Comparison of ENCODE assay signal across 8 cellular contexts in the genomic region with DNA sequence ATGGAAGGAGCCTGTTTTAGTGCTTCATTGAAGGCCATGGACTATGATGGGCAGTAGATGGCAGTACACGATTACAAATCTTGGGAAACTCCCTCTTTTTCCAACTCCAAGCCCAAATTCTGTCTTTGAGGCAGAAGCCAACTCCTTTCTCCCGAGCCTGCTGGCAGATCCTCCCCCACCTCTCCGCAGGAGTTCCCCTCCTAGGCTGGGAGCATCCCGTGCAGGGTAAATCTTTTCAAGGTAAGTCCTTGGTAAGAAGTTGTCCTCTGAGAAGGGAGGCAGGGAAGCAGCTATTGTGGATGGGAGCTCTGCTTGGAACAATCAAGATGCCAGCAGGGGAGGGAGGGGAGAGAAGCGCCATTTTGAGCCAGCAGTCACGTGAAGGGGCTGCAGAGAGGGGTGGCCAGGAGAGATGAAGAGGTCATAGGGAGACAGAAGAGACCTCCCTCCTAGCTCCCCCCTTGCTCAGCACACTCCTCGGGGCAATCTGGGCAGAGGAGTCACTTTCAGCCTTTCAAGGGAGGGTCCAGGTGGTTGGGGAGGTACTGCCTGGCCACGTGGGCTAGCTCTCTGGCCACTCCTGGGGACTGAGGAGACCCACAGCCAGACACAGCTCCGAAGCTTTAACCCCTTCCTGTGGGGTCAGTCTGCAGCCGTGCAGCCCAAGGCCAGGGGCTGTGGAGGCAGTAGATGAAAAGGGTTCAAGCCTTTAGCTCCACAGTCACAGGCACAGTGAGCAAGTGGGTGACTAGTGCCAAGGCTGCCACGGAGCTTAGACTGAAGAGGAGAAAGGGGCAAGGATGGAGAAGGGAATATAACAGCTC. TPM values are rescaled to one million over a fixed set of nuclear protein-coding genes. Genes with fewer than 3 reads are reported as not detected.
A peak's percentile ranks its signal among the peaks of the same experiment; 100 is the strongest.
DNase-seq lines count a peak whose midpoint lies in the region; ATAC-seq and TF ChIP-seq lines count a peak whose summit lies in the region.

No MANE protein-coding gene starts in this region.

- peak; percentile 47 for TF ChIP-seq CTCF in Calu3 (IDR thresholded peaks at IDR 0.05; ENCODE audit: unreplicated experiment)
- TF ChIP-seq CTCF in body of pancreas (IDR thresholded peaks at IDR 0.05): peak in 6 of 7 experiments; percentile 52 to 87 (median 77)

- peak overlapping the region; percentile 94 for H3K4me3 Mint-ChIP-seq in Calu3 (ENCODE audit: low read depth, unreplicated experiment)
- H3K4me3 Mint-ChIP-seq in activated CD4-positive, alpha-beta memory T cell treated with anti-CD3 and anti-CD28 coated beads, Interleukin-2, amount 10 ng/mL, durations not matched to agents 7 days and 5 days: no peak overlapping the region

- H3K4me3 ChIP-seq in body of pancreas: no peak overlapping the region

- intact Hi-C loops in Calu3 (cut with micrococcal nuclease; ENCODE audit: unreplicated experiment) (loop anchor here (1.0 kb wide), 5 partner anchors 171 to 522 kb away; no protein-coding TSS in a partner anchor), body of pancreas (cut with DNase I) (no loop called here)

- WGBS in body of pancreas, 2 donors: 15 to 19% methylated on average over 11 of the region's 11 CpGs

- no peaks in the 10 kb centered on the region for H3K27me3 ChIP-seq in body of pancreas

- peak overlapping the region; percentile 98 for H3K27ac Mint-ChIP-seq in Calu3 (ENCODE audit: unreplicated experiment)
- no peak overlapping the region for H3K27ac Mint-ChIP-seq in activated CD4-positive, alpha-beta memory T cell treated with anti-CD3 and anti-CD28 coated beads, Interleukin-2, amount 10 ng/mL, durations not matched to agents 7 days and 5 days

- no peaks in the 10 kb centered on the region for H3K36me3 ChIP-seq in body of pancreas (replicated peaks in 1 of 2; ENCODE audit: insufficient read depth in 1 of 2, low read depth in 2 of 2)

- no peak for TF ChIP-seq POLR2A in body of pancreas (IDR thresholded peaks at IDR 0.05)

- POLR2A ChIA-PET in activated CD4-positive, alpha-beta memory T cell treated with anti-CD3 and anti-CD28 coated beads, Interleukin-2, amount 10 ng/mL, durations not matched to agents 7 days and 5 days (lab: Charles Lee): interaction anchor here (1.2 kb wide), 1 partner anchor 17 kb away, joined by 3 read pairs; no protein-coding TSS in a partner anchor

- peak overlapping the region in 2 of 4 donors; percentile 31 to 43 for H3K27ac ChIP-seq in body of pancreas

- H3K9me3 ChIP-seq in body of pancreas: no peaks in the 10 kb centered on the region

- H3K9me3 Mint-ChIP-seq in Calu3 (ENCODE audit: low read depth, unreplicated experiment): no peaks in the 10 kb centered on the region
- H3K9me3 Mint-ChIP-seq in activated CD4-positive, alpha-beta memory T cell treated with anti-CD3 and anti-CD28 coated beads, Interleukin-2, amount 10 ng/mL, durations not matched to agents 7 days and 5 days: no peaks in the 10 kb centered on the region

- peaks cover 8% of the 10 kb centered on the region for H3K4me1 ChIP-seq in body of pancreas

- H3K27me3 Mint-ChIP-seq in Calu3 (ENCODE audit: unreplicated experiment): no peaks in the 10 kb centered on the region
- no peaks in the 10 kb centered on the region for H3K27me3 Mint-ChIP-seq in activated CD4-positive, alpha-beta memory T cell treated with anti-CD3 and anti-CD28 coated beads, Interleukin-2, amount 10 ng/mL, durations not matched to agents 7 days and 5 days

- peak; percentile 50 for DNase-seq in Calu3
- peak; percentile 96 for DNase-seq in NCI-H524 treated with DMSO at 0.1 percent for 48 hours (lab: John Stamatoyannopoulos, UW)
- peak; percentile 42 to 57 (median 47) for DNase-seq in body of pancreas
- peak; percentile 4 to 99 (median 60) for DNase-seq in hypothalamus (lab: John Stamatoyannopoulos, UW)
- peak; percentile 86 for DNase-seq in renal cortical epithelial cell (ENCODE audit: low read depth)
- DNase-seq in activated CD4-positive, alpha-beta memory T cell treated with anti-CD3 and anti-CD28 coated beads, Interleukin-2, amount 10 ng/mL, durations not matched to agents 7 days and 5 days: no peak

- no peaks in the 10 kb centered on the region for H3K4me1 Mint-ChIP-seq in Calu3 (ENCODE audit: low read depth, unreplicated experiment)
- no peaks in the 10 kb centered on the region for H3K4me1 Mint-ChIP-seq in activated CD4-positive, alpha-beta memory T cell treated with anti-CD3 and anti-CD28 coated beads, Interleukin-2, amount 10 ng/mL, durations not matched to agents 7 days and 5 days

- CTCF ChIA-PET in Calu3 (lab: Charles Lee): interaction anchor here (1.0 to 1.4 kb wide), 4 partner anchors 9 to 477 kb away, joined by 3 to 15 read pairs (median 8); a partner anchor contains a TSS
- CTCF ChIA-PET in activated CD4-positive, alpha-beta memory T cell treated with anti-CD3 and anti-CD28 coated beads, Interleukin-2, amount 10 ng/mL, durations not matched to agents 7 days and 5 days (lab: Charles Lee): interaction anchor here (0.9 to 1.6 kb wide), 6 partner anchors 9 to 522 kb away, joined by 3 to 7 read pairs (median 4); no protein-coding TSS in a partner anchor

- BruUV-seq in Calu3 (replicated peaks; lab: Mats Ljungman, UMichigan): no TSS peak

- peak; percentile 60 for ATAC-seq in HG02610 (IDR thresholded peaks at IDR 0.05; ENCODE audit: unreplicated experiment)
- peak; percentile 93 for ATAC-seq in body of pancreas
- no peak for ATAC-seq in GM18519 (IDR thresholded peaks at IDR 0.05; ENCODE audit: low FRiP score, unreplicated experiment)

- peaks cover 14% of the 10 kb centered on the region for H3K36me3 Mint-ChIP-seq in Calu3 (ENCODE audit: insufficient read depth, unreplicated experiment)
- no peaks in the 10 kb centered on the region for H3K36me3 Mint-ChIP-seq in activated CD4-positive, alpha-beta memory T cell treated with anti-CD3 and anti-CD28 coated beads, Interleukin-2, amount 10 ng/mL, durations not matched to agents 7 days and 5 days (ENCODE audit: low read depth)

RNA-seq across cellular contexts. Expression of a gene that starts 9.6 kb away (rescaled TPM):
- total RNA-seq in Calu3 (2022) (11.8 TPM in 2 replicates), body of pancreas (1 to 10 TPM; 3.6 to 4.9 TPM), renal cortical epithelial cell (7.8 and 22.3 TPM in 2 replicates)
- total RNA-seq in activated CD4-positive, alpha-beta memory T cell treated with anti-CD3 and anti-CD28 coated beads, Interleukin-2, amount 10 ng/mL, durations not matched to agents 7 days and 5 days: not detected

RNA-seq across cellular contexts. Expression of a gene that starts 51.5 kb away (rescaled TPM):
- total RNA-seq in Calu3 (2022) (not detected in 2 replicates), body of pancreas (10 to 100 TPM in 1 of 2 donors, 1 to 10 TPM in 1; 4.4 to 13.8 TPM), renal cortical epithelial cell (not detected in 2 replicates)
- total RNA-seq in activated CD4-positive, alpha-beta memory T cell treated with anti-CD3 and anti-CD28 coated beads, Interleukin-2, amount 10 ng/mL, durations not matched to agents 7 days and 5 days: not detected
